15 cellular contexts compared by ENCODE assay signal in the genomic region with DNA sequence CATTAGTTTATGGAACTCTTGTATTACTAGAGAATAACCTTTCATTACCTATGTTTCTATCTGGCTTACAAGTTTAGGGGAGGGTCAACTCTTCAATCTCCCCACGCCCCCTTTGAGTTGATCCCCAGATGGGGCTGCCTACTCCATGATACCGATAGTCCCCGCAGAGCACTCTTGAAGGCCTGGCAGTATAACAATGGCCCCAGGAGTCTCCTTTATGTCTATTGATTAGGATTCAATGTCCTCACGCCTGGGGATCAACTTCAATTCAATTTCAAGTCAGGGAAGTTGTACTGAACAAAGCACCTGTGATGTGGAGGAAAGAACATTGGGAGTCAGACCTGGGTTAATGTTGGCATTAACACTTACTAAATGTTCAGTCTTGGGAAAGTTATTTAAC.
DNase-seq lines count a peak whose midpoint lies in the region; TF ChIP-seq lines count a peak whose summit lies in the region.
"Had no signal": no experiment of that assay in that cellular context is flagged by ENCODE, and none has a peak within 500 bp of the region (broad histone marks: within the 10 kb centered on the region; RNA-seq: fewer than 3 reads in every experiment).

No MANE protein-coding gene starts in this region.

- CTCF ChIA-PET in CD8-positive, alpha-beta memory T cell (lab: Charles Lee): no interaction called here

- H3K27me3 Mint-ChIP-seq in neural progenitor cell (ENCODE audit: insufficient read depth, low read depth) (peaks cover 4% of the 10 kb centered on the region), mesothelial cell of epicardium (ENCODE audit: low read depth) (no peaks in the 10 kb centered on the region)
- H3K27me3 Mint-ChIP-seq in CD8-positive, alpha-beta memory T cell: no peaks in the 10 kb centered on the region
- H3K27me3 Mint-ChIP-seq: CD4-positive, alpha-beta T cell had no signal

- H3K27ac ChIP-seq in HUES48 (ENCODE audit: low read depth, low read length): peak overlapping the region; percentile 36
- no peak overlapping the region for H3K27ac ChIP-seq in iPS-18a (ENCODE audit: low read length)
- no peak overlapping the region for H3K27ac ChIP-seq in neural progenitor cell
- no peak overlapping the region for H3K27ac ChIP-seq in CD8-positive, alpha-beta memory T cell (ENCODE audit: low read depth, low read length)
- H3K27ac ChIP-seq: C4-2B had no signal

- H3K9me3 Mint-ChIP-seq in neural progenitor cell: peaks cover 10% of the 10 kb centered on the region
- H3K9me3 Mint-ChIP-seq in CD8-positive, alpha-beta memory T cell: peaks cover 0 to 3% (median 0%) of the 10 kb centered on the region in 5 donors
- H3K9me3 Mint-ChIP-seq in mesothelial cell of epicardium: peaks cover 20% of the 10 kb centered on the region

- H3K36me3 Mint-ChIP-seq in neural progenitor cell (no peaks in the 10 kb centered on the region), mesothelial cell of epicardium (no peaks in the 10 kb centered on the region)
- H3K36me3 Mint-ChIP-seq in CD8-positive, alpha-beta memory T cell: no peaks in the 10 kb centered on the region

- H3K9ac ChIP-seq in HUES48 (ENCODE audit: low read depth, low read length) (no peak overlapping the region), iPS-18a (ENCODE audit: low read length) (no peak overlapping the region), neural progenitor cell (no peak overlapping the region)

- H3K4me3 Mint-ChIP-seq in neural progenitor cell (no peak overlapping the region), mesothelial cell of epicardium (no peak overlapping the region)
- H3K4me3 Mint-ChIP-seq in CD8-positive, alpha-beta memory T cell: peak overlapping the region in 1 of 7 donors; percentile 41
- H3K4me3 Mint-ChIP-seq: CD4-positive, alpha-beta T cell had no signal

- H3K36me3 ChIP-seq in H7 (replicated peaks; ENCODE audit: control insufficient read depth, insufficient read depth, low read length) (no peaks in the 10 kb centered on the region), HUES48 (ENCODE audit: control insufficient read depth, insufficient read depth, low read length) (no peaks in the 10 kb centered on the region), iPS-18a (ENCODE audit: control insufficient read depth, low read depth, low read length) (no peaks in the 10 kb centered on the region), neural progenitor cell (no peaks in the 10 kb centered on the region)
- H3K36me3 ChIP-seq in CD8-positive, alpha-beta memory T cell (ENCODE audit: insufficient read depth, low read length): no peaks in the 10 kb centered on the region

- H3K4me1 Mint-ChIP-seq in neural progenitor cell (peaks cover 18% of the 10 kb centered on the region), mesothelial cell of epicardium (no peaks in the 10 kb centered on the region)
- no peaks in the 10 kb centered on the region for H3K4me1 Mint-ChIP-seq in CD8-positive, alpha-beta memory T cell

- peaks cover 19% of the 10 kb centered on the region for H4K20me1 ChIP-seq in neural progenitor cell (ENCODE audit: low read depth)

- H2AFZ ChIP-seq in neural progenitor cell (replicated peaks): no peak overlapping the region

- TF ChIP-seq CTCF in neural progenitor cell (IDR thresholded peaks at IDR 0.05): no peak
- no peak for TF ChIP-seq CTCF in mesothelial cell of epicardium (IDR thresholded peaks at IDR 0.05; ENCODE audit: unreplicated experiment)

- H3K27ac Mint-ChIP-seq in neural progenitor cell (no peak overlapping the region), mesothelial cell of epicardium (no peak overlapping the region)
- H3K27ac Mint-ChIP-seq in CD8-positive, alpha-beta memory T cell: no peak overlapping the region
- H3K27ac Mint-ChIP-seq: CD4-positive, alpha-beta T cell had no signal

- H3K4me2 ChIP-seq in neural progenitor cell: peak overlapping the region; percentile 49

- H3K4me3 ChIP-seq in H7 (ENCODE audit: insufficient read depth, low read depth, low read length): no peak overlapping the region
- H3K4me3 ChIP-seq in HUES48 (ENCODE audit: low read depth, low read length): no peak overlapping the region
- peak overlapping the region; percentile 37 for H3K4me3 ChIP-seq in iPS-18a (ENCODE audit: low read length)
- H3K4me3 ChIP-seq in neural progenitor cell: no peak overlapping the region
- no peak overlapping the region for H3K4me3 ChIP-seq in CD8-positive, alpha-beta memory T cell (ENCODE audit: low read length)

- H3F3A ChIP-seq in neural progenitor cell (ENCODE audit: low read depth): peaks cover 20% of the 10 kb centered on the region

- POLR2A ChIA-PET in CD8-positive, alpha-beta memory T cell (lab: Charles Lee): no interaction called here

- DNase-seq in H7 (peak; percentile 43), neural progenitor cell (ENCODE audit: low spot score) (peak; percentile 76), mesothelial cell of epicardium (ENCODE audit: low spot score in 2 of 2, unreplicated experiment in 2 of 2) (no peak)
- DNase-seq in CD8-positive, alpha-beta memory T cell: no peak
- no peak for DNase-seq in stimulated activated CD4-positive, alpha-beta T cell treated with anti-CD3 and anti-CD28 coated beads, Interleukin-15, amount 100 ng/mL, for 24 hours
- DNase-seq: AML-193; CD4-positive, alpha-beta T cell; DMS153; DMS79; GDM1; GOT3; HCEC 1CT had no signal

- H3K9me3 ChIP-seq in HUES48 (ENCODE audit: control insufficient read depth, insufficient read depth, low read length) (no peaks in the 10 kb centered on the region), iPS-18a (ENCODE audit: control insufficient read depth, low read depth, low read length) (no peaks in the 10 kb centered on the region), neural progenitor cell (ENCODE audit: low read depth) (no peaks in the 10 kb centered on the region)
- H3K9me3 ChIP-seq in CD8-positive, alpha-beta memory T cell (ENCODE audit: low read length): no peaks in the 10 kb centered on the region

- no peaks in the 10 kb centered on the region for H3K79me2 ChIP-seq in neural progenitor cell (ENCODE audit: low read depth)

- no peaks in the 10 kb centered on the region; the same call in 1 of the 2 replicates for H3K27me3 ChIP-seq in H7 (ENCODE audit: control insufficient read depth, insufficient read depth, low read length)
- no peaks in the 10 kb centered on the region for H3K27me3 ChIP-seq in HUES48 (ENCODE audit: control insufficient read depth, insufficient read depth, low read length)
- H3K27me3 ChIP-seq in iPS-18a (ENCODE audit: control insufficient read depth, insufficient read depth, low read length): peaks cover 7% of the 10 kb centered on the region
- H3K27me3 ChIP-seq in neural progenitor cell: no peaks in the 10 kb centered on the region
- H3K27me3 ChIP-seq in CD8-positive, alpha-beta memory T cell (ENCODE audit: insufficient read depth, low read length, poor library complexity, severe bottlenecking): no peaks in the 10 kb centered on the region

- H3K4me1 ChIP-seq in HUES48 (ENCODE audit: control insufficient read depth, insufficient read depth, low read length): peaks cover 20% of the 10 kb centered on the region
- H3K4me1 ChIP-seq in iPS-18a (ENCODE audit: control insufficient read depth, low read depth, low read length): peaks cover 25% of the 10 kb centered on the region
- peaks cover 20% of the 10 kb centered on the region for H3K4me1 ChIP-seq in neural progenitor cell
- H3K4me1 ChIP-seq in CD8-positive, alpha-beta memory T cell (ENCODE audit: insufficient read depth, low read length): no peaks in the 10 kb centered on the region

Comparison
In these comparisons a context has a peak if more than half of its experiments do, and no peak if none do; other contexts are left out.
1. DNase-seq: peak in H7 (single experiment) and neural progenitor cell (single experiment); none in CD8-positive, alpha-beta memory T cell (0 of 5), mesothelial cell of epicardium (0 of 2) and stimulated activated CD4-positive, alpha-beta T cell treated with anti-CD3 and anti-CD28 coated beads, Interleukin-15, amount 100 ng/mL, for 24 hours (single experiment).